ENCODE assay signal across 9 cellular contexts in genomic region chr6:53796451-53796780, GRCh38. TPM values are rescaled to one million over a fixed set of nuclear protein-coding genes. Genes with fewer than 3 reads are reported as not detected.
DNase-seq lines count a peak whose midpoint lies in the region; ATAC-seq and TF ChIP-seq lines count a peak whose summit lies in the region.
"Had no signal": no experiment of that assay in that cellular context is flagged by ENCODE, and none has a peak within 500 bp of the region (broad histone marks: within the 10 kb centered on the region; RNA-seq: fewer than 3 reads in every experiment).

No MANE protein-coding gene starts in this region.

- H2AFZ ChIP-seq in OCI-LY1 (ENCODE audit: low read length) (no peak overlapping the region), neural progenitor cell (replicated peaks) (no peak overlapping the region)

- H3K4me3 ChIP-seq in OCI-LY1 (ENCODE audit: low read depth, low read length, poor library complexity, severe bottlenecking) (peak overlapping the region; percentile 72), neural progenitor cell (peak overlapping the region; percentile 70)

- ATAC-seq in effector memory CD8-positive, alpha-beta T cell (replicated peaks) = no peak
- ATAC-seq in GM19395 (IDR thresholded peaks at IDR 0.05; ENCODE audit: unreplicated experiment) = no peak

- TF ChIP-seq CTCF in CD14-positive monocyte (IDR thresholded peaks at IDR 0.05) = no peak
- no peak for TF ChIP-seq CTCF in OCI-LY1 (IDR thresholded peaks at IDR 0.05; ENCODE audit: low read length)
- TF ChIP-seq CTCF in neural progenitor cell (IDR thresholded peaks at IDR 0.05) = no peak

- no peaks in the 10 kb centered on the region for H3K9me2 ChIP-seq in OCI-LY1 (ENCODE audit: low read depth, low read length)

- no peak for DNase-seq in CD14-positive monocyte (ENCODE audit: low spot score)
- no peak for DNase-seq in effector memory CD8-positive, alpha-beta T cell
- DNase-seq in neural progenitor cell (ENCODE audit: low spot score) = no peak
- no peak for DNase-seq in DMS114 treated with DMSO at 0.1 percent for 48 hours (lab: John Stamatoyannopoulos, UW; ENCODE audit: unreplicated experiment)
- DNase-seq in NCI-H1436 treated with DMSO at 0.1 percent for 48 hours (lab: John Stamatoyannopoulos, UW) = no peak
- no peak for DNase-seq in NCI-H774 (lab: John Stamatoyannopoulos, UW)
- DNase-seq: NCI-H187 had no signal

- H3K4me3 Mint-ChIP-seq in CD14-positive monocyte = peak overlapping the region; percentile 99
- H3K4me3 Mint-ChIP-seq in effector memory CD8-positive, alpha-beta T cell = peak overlapping the region; percentile 88 to 90
- peak overlapping the region; percentile 96 for H3K4me3 Mint-ChIP-seq in neural progenitor cell

- 0 out of 2 replicates have a peak, but pooled peaks cover 3% of the 10 kb centered on the region for H3F3A ChIP-seq in OCI-LY1 (ENCODE audit: insufficient read depth, low read length)
- H3F3A ChIP-seq in neural progenitor cell (ENCODE audit: low read depth) = peaks cover 19% of the 10 kb centered on the region

- peaks cover 0 to 6% (median 0%) of the 10 kb centered on the region in 7 donors for H3K9me3 Mint-ChIP-seq in CD14-positive monocyte
- no peaks in the 10 kb centered on the region for H3K9me3 Mint-ChIP-seq in effector memory CD8-positive, alpha-beta T cell
- H3K9me3 Mint-ChIP-seq in neural progenitor cell = no peaks in the 10 kb centered on the region

- no peaks in the 10 kb centered on the region; the same call in 1 of the 2 replicates for H3K36me3 ChIP-seq in OCI-LY1 (ENCODE audit: insufficient read depth, low read length)
- no peaks in the 10 kb centered on the region for H3K36me3 ChIP-seq in neural progenitor cell

- H3K27me3 ChIP-seq in OCI-LY1 (ENCODE audit: insufficient read depth, low read length) (no peaks in the 10 kb centered on the region), neural progenitor cell (peaks cover 40% of the 10 kb centered on the region)

- peak overlapping the region; percentile 66; the same call in 1 of the 2 replicates for H3K9ac ChIP-seq in OCI-LY1 (ENCODE audit: low read length)
- no peak overlapping the region for H3K9ac ChIP-seq in neural progenitor cell

- H3K4me1 ChIP-seq in OCI-LY1 (ENCODE audit: insufficient read depth, low read length, severe bottlenecking) (peaks cover 25% of the 10 kb centered on the region), neural progenitor cell (peaks cover 11% of the 10 kb centered on the region)

- H4K20me1 ChIP-seq in OCI-LY1 (ENCODE audit: insufficient read depth, low read length) = no peaks in the 10 kb centered on the region
- peaks cover 9% of the 10 kb centered on the region for H4K20me1 ChIP-seq in neural progenitor cell (ENCODE audit: low read depth)

- H3K27me3 Mint-ChIP-seq in CD14-positive monocyte (ENCODE audit: low read depth in 3 of 3) (peaks cover 27 to 37% (median 36%) of the 10 kb centered on the region in 3 donors), neural progenitor cell (ENCODE audit: insufficient read depth, low read depth) (peaks cover 8% of the 10 kb centered on the region)
- H3K27me3 Mint-ChIP-seq in effector memory CD8-positive, alpha-beta T cell = peaks cover 4 to 16% of the 10 kb centered on the region in 2 donors

- no peaks in the 10 kb centered on the region for H3K79me2 ChIP-seq in OCI-LY1 (ENCODE audit: insufficient read depth, low read length)
- peaks cover 19% of the 10 kb centered on the region for H3K79me2 ChIP-seq in neural progenitor cell (ENCODE audit: low read depth)

- peak overlapping the region; percentile 77 for H3K4me2 ChIP-seq in OCI-LY1 (ENCODE audit: low read length)
- H3K4me2 ChIP-seq in neural progenitor cell = peak overlapping the region; percentile 92

- peaks cover 37% of the 10 kb centered on the region for H3K4me1 Mint-ChIP-seq in CD14-positive monocyte
- H3K4me1 Mint-ChIP-seq in effector memory CD8-positive, alpha-beta T cell (ENCODE audit: low read depth in 2 of 2) = peaks cover 30% of the 10 kb centered on the region in 2 donors
- H3K4me1 Mint-ChIP-seq in neural progenitor cell = peaks cover 30% of the 10 kb centered on the region

- H3K36me3 Mint-ChIP-seq in CD14-positive monocyte (peaks cover 4 to 10% of the 10 kb centered on the region in 2 donors), neural progenitor cell (no peaks in the 10 kb centered on the region)
- no peaks in the 10 kb centered on the region for H3K36me3 Mint-ChIP-seq in effector memory CD8-positive, alpha-beta T cell (ENCODE audit: insufficient read depth)

- H3K27ac ChIP-seq in OCI-LY1 (ENCODE audit: low read depth, low read length, poor library complexity, severe bottlenecking) (no peak overlapping the region), neural progenitor cell (no peak overlapping the region)

- no peak overlapping the region for H3K27ac Mint-ChIP-seq in CD14-positive monocyte
- peak overlapping the region in 1 of 2 donors; percentile 63 for H3K27ac Mint-ChIP-seq in effector memory CD8-positive, alpha-beta T cell
- no peak overlapping the region for H3K27ac Mint-ChIP-seq in neural progenitor cell

- H3K9me3 ChIP-seq in OCI-LY1 (ENCODE audit: low read length) (no peaks in the 10 kb centered on the region), neural progenitor cell (ENCODE audit: low read depth) (no peaks in the 10 kb centered on the region)

- intact Hi-C loops in CD14-positive monocyte (cut with micrococcal nuclease) = no loop called here

RNA-seq across cellular contexts. Expression of gene LRRC1, which starts 1.6 kb away (rescaled TPM):
- polyA plus RNA-seq in CD14-positive monocyte = under 1 TPM; 0.18 to 0.92 TPM
- total RNA-seq in neural progenitor cell (ENCODE audit: low replicate concordance) = 12.2 and 14.0 TPM in 2 replicates
